Comparison of ENCODE assay signal across 11 cellular contexts in the genomic region with DNA sequence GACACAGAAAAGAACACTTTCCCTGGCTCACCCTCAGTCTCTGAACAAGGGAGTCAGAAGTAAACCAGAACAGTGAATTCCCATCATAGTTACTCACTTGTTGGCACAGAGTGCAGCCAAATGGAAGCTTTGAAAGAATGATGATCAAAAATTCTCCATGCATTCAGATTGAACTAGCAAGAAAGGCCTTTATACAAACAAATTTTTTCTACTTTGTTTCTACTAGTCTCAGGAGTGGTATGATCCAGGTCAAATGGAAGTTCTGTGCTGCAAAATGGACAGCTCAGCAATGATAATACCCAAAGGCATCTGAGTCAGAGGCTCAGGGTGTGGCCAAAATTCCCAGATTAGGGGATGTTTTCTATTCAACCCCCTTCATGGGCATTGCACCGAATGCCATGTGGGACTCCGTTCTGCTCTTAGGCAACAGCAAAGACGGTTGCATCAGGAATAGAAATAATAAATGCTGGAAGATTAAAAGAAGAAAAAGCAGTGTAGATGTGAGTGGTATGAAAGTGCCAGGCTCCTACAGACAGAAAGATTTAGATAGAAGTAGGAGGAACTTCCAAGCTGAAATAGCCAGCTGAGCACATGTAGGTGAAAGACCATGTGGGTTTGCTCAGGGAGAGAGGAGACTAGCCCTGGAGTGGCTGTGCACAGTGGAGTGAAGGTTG. TPM values are rescaled to one million over a fixed set of nuclear protein-coding genes. Genes with fewer than 3 reads are reported as not detected.
A peak's percentile ranks its signal among the peaks of the same experiment; 100 is the strongest.
DNase-seq lines count a peak whose midpoint lies in the region; ATAC-seq and TF ChIP-seq lines count a peak whose summit lies in the region.
"Had no signal": no experiment of that assay in that cellular context is flagged by ENCODE, and none has a peak within 500 bp of the region (broad histone marks: within the 10 kb centered on the region; RNA-seq: fewer than 3 reads in every experiment).

No MANE protein-coding gene starts in this region.

- in situ Hi-C loops in SK-MEL-5 (cut with HindIII; ENCODE audit: low pct_unique_long_range_greater_than_20kb, low sequenced_read_pairs) = no loop called here

- no peak for ATAC-seq in natural killer cell treated with Interleukin-12 subunit alpha and Interleukin-12 subunit beta and Interleukin-15 and Interleukin-18, amount 100 ng/mL, for 72 hours

- POLR2A ChIA-PET in GM10248 (lab: Yijun Ruan, JAX) = no interaction called here

- H3K27ac Mint-ChIP-seq in osteocyte (ENCODE audit: unreplicated experiment) = peak overlapping the region; percentile 98
- no peak overlapping the region for H3K27ac Mint-ChIP-seq in natural killer cell treated with Interleukin-12 subunit alpha and Interleukin-12 subunit beta and Interleukin-15 and Interleukin-18, amount 100 ng/mL, for 72 hours

- peaks cover 12% of the 10 kb centered on the region for H3K36me3 Mint-ChIP-seq in osteocyte (ENCODE audit: unreplicated experiment)
- no peaks in the 10 kb centered on the region for H3K36me3 Mint-ChIP-seq in natural killer cell treated with Interleukin-12 subunit alpha and Interleukin-12 subunit beta and Interleukin-15 and Interleukin-18, amount 100 ng/mL, for 72 hours

- peaks cover under 1% of the 10 kb centered on the region for H3K9me3 Mint-ChIP-seq in osteocyte (ENCODE audit: unreplicated experiment)
- H3K9me3 Mint-ChIP-seq in natural killer cell treated with Interleukin-12 subunit alpha and Interleukin-12 subunit beta and Interleukin-15 and Interleukin-18, amount 100 ng/mL, for 72 hours = no peaks in the 10 kb centered on the region
- H3K9me3 Mint-ChIP-seq: CD8-positive, alpha-beta memory T cell had no signal

- peaks cover 58% of the 10 kb centered on the region for H3K4me1 Mint-ChIP-seq in osteocyte (ENCODE audit: unreplicated experiment)
- peaks cover 0 to 4% of the 10 kb centered on the region in 2 donors for H3K4me1 Mint-ChIP-seq in natural killer cell treated with Interleukin-12 subunit alpha and Interleukin-12 subunit beta and Interleukin-15 and Interleukin-18, amount 100 ng/mL, for 72 hours (ENCODE audit: low read depth in 2 of 2)

- peak overlapping the region; percentile 63 for H3K4me3 Mint-ChIP-seq in osteocyte (ENCODE audit: unreplicated experiment)
- H3K4me3 Mint-ChIP-seq in natural killer cell treated with Interleukin-12 subunit alpha and Interleukin-12 subunit beta and Interleukin-15 and Interleukin-18, amount 100 ng/mL, for 72 hours = no peak overlapping the region
- H3K4me3 Mint-ChIP-seq: CD8-positive, alpha-beta memory T cell had no signal

- TF ChIP-seq CTCF in AG09309 (IDR thresholded peaks at IDR 0.05; ENCODE audit: control insufficient read depth, insufficient read depth, low read depth, low read length, missing control alignments) = no peak
- TF ChIP-seq CTCF in fibroblast of mammary gland (conservative IDR thresholded peaks at IDR 0.05; ENCODE audit: control insufficient read depth, insufficient read depth, low read depth, low read length) = no peak
- TF ChIP-seq CTCF in osteocyte (IDR thresholded peaks at IDR 0.05) = no peak
- no peak for TF ChIP-seq CTCF in GM10248 (IDR thresholded peaks at IDR 0.05; ENCODE audit: control extremely low read depth, extremely low read depth, low read depth, missing control alignments)

- DNase-seq in AG09309 (ENCODE audit: low read depth) = peak; percentile 88
- DNase-seq in SK-MEL-5 (ENCODE audit: low read depth, low spot score) = peak; percentile 11
- DNase-seq in fibroblast of mammary gland (ENCODE audit: low read depth) = peak; percentile 94
- no peak for DNase-seq in osteocyte (ENCODE audit: extremely low spot score, unreplicated experiment)
- no peak for DNase-seq in KG1 (lab: John Stamatoyannopoulos, UW)
- DNase-seq in natural killer cell treated with Interleukin-12 subunit alpha and Interleukin-12 subunit beta and Interleukin-15 and Interleukin-18, amount 100 ng/mL, for 72 hours (ENCODE audit: low spot score) = no peak
- DNase-seq in posterior cingulate gyrus = no peak
- no peak for DNase-seq in GM10248 (ENCODE audit: extremely low spot score)
- DNase-seq: CD8-positive, alpha-beta memory T cell; NCI-H446 treated with DMSO at 0.1 percent for 48 hours had no signal

- H3K4me3 ChIP-seq in AG09309 (ENCODE audit: control insufficient read depth, low read depth, low read length) (no peak overlapping the region; the same call in 1 of the 2 replicates), fibroblast of mammary gland (ENCODE audit: control insufficient read depth, low read depth, low read length) (peak overlapping the region; percentile 11)
- H3K4me3 ChIP-seq: cardiac muscle cell had no signal

- intact Hi-C loops in posterior cingulate gyrus (cut with DNase I) = loop anchor here (10.0 kb wide), 1 partner anchor 108 kb away; no protein-coding TSS in a partner anchor

- CTCF ChIA-PET in GM10248 (lab: Yijun Ruan, JAX) = no interaction called here

- H3K27me3 Mint-ChIP-seq in osteocyte (ENCODE audit: unreplicated experiment) = no peaks in the 10 kb centered on the region
- H3K27me3 Mint-ChIP-seq in natural killer cell treated with Interleukin-12 subunit alpha and Interleukin-12 subunit beta and Interleukin-15 and Interleukin-18, amount 100 ng/mL, for 72 hours = no peaks in the 10 kb centered on the region

RNA-seq across cellular contexts. Expression of a gene that starts 24.0 kb away (rescaled TPM):
- total RNA-seq in SK-MEL-5 (2014; rRNA removed; shearing (Covaris generic)) = not detected in 2 replicates
- polyA plus RNA-seq in SK-MEL-5 (2015; cell fraction: cytosol; rRNA removed) = not detected in 2 replicates
- not detected in 2 replicates for polyA plus RNA-seq in SK-MEL-5 (2015; cell fraction: nucleus; rRNA removed)
- total RNA-seq in osteocyte = 116 and 129 TPM in 2 replicates
- not detected for total RNA-seq in natural killer cell treated with Interleukin-12 subunit alpha and Interleukin-12 subunit beta and Interleukin-15 and Interleukin-18, amount 100 ng/mL, for 72 hours
- total RNA-seq: cardiac muscle cell; CD8-positive, alpha-beta memory T cell had no signal
- polyA plus RNA-seq: CD8-positive, alpha-beta memory T cell had no signal

RNA-seq across cellular contexts. Expression of a gene that starts 29.5 kb away (rescaled TPM):
- not detected in 2 replicates for total RNA-seq in SK-MEL-5 (2014; rRNA removed; shearing (Covaris generic))
- polyA plus RNA-seq in SK-MEL-5 (2015; cell fraction: cytosol; rRNA removed) = not detected in 2 replicates
- not detected in 2 replicates for polyA plus RNA-seq in SK-MEL-5 (2015; cell fraction: nucleus; rRNA removed)
- 53.3 and 56.0 TPM in 2 replicates for total RNA-seq in osteocyte
- total RNA-seq in natural killer cell treated with Interleukin-12 subunit alpha and Interleukin-12 subunit beta and Interleukin-15 and Interleukin-18, amount 100 ng/mL, for 72 hours = not detected
- total RNA-seq: cardiac muscle cell; CD8-positive, alpha-beta memory T cell had no signal
- polyA plus RNA-seq: cardiac muscle cell; CD8-positive, alpha-beta memory T cell had no signal

Comparison
In these comparisons a context has a peak if more than half of its experiments do, and no peak if none do; other contexts are left out.
1. DNase-seq: peak in AG09309 (single experiment), SK-MEL-5 (single experiment) and fibroblast of mammary gland (single experiment); none in osteocyte (single experiment), KG1 (single experiment), natural killer cell treated with Interleukin-12 subunit alpha and Interleukin-12 subunit beta and Interleukin-15 and Interleukin-18, amount 100 ng/mL, for 72 hours (single experiment), posterior cingulate gyrus (0 of 10) and GM10248 (single experiment).
2. RNA of a gene that starts 24.0 kb away (total RNA-seq): 116 to 129 TPM in osteocyte; not detected in SK-MEL-5 and not detected in natural killer cell treated with Interleukin-12 subunit alpha and Interleukin-12 subunit beta and Interleukin-15 and Interleukin-18, amount 100 ng/mL, for 72 hours; every median in the first group is over 100 times any median in the second.
3. RNA of a gene that starts 29.5 kb away (total RNA-seq): 53.3 to 56.0 TPM in osteocyte; not detected in SK-MEL-5 and not detected in natural killer cell treated with Interleukin-12 subunit alpha and Interleukin-12 subunit beta and Interleukin-15 and Interleukin-18, amount 100 ng/mL, for 72 hours; every median in the first group is over 10 times any median in the second.